ENCODE assay signal across 1 cellular context in the genomic region with DNA sequence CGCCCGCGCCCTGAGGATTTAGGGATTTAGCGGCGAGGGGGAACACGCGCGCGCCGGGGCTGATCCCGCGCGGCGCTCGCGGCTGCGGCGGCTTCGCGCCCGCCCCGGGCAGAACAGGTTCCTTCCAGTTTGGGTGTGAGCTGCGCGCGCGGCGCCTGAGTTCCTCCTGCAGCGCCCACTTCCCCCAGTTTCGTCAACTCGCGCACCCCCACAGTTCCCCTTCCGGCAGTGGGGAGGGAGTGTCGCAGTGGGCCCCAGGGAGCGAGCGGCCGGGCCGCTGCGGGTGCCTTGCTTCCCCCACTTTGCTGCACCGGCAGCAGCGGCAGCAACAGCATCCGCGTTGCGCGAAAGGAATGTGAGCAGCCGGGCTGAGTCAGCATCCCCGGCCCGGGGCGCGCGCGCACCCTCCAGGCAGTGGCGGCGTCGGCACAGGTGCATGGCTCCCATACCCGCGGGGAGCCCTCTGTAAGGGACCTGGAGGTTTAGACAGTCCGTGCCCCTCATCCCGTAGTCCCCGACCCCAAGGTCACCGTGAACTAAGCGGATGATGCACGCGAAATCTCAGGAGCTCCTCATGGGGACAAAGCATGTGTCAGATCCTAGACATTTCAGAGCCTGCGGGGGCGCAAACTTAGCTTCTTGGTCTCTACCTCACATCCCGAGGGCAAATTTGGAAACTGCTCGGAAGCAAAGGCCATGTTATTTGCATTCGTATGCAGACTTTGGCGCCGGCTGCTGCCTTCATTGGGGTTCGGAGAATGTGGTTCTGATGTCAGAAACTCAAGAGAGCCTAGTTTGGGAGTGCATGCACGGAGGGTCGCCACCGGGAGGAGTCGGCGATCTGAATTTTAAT.
TF ChIP-seq lines count a peak whose summit lies in the region.

No MANE protein-coding gene starts in this region.

TF ChIP-seq in HepG2, 621 proteins besides CTCF, POLR2A, EP300 and RAD21 (continued from another document and continues in another):
- TF ChIP-seq ZNF687 (CRISPR knock-in tag; IDR thresholded peaks at IDR 0.05) (peak; percentile 96), TRAFD1 (CRISPR knock-in tag; IDR thresholded peaks at IDR 0.05; ENCODE audit: borderline replicate concordance) (0 out of 2 replicates have a peak, but pooled peaks have one; percentile 78), SRSF9 (IDR thresholded peaks at IDR 0.05; ENCODE audit: borderline replicate concordance, insufficient read depth, low read depth, low read length, poor library complexity, severe bottlenecking) (no peak), ZNF839 (CRISPR knock-in tag; IDR thresholded peaks at IDR 0.05; ENCODE audit: borderline replicate concordance) (0 out of 2 replicates have a peak, but pooled peaks have one; percentile 37), ZNF772 (CRISPR knock-in tag; IDR thresholded peaks at IDR 0.05) (0 out of 2 replicates have a peak, but pooled peaks have one; percentile 5), RERE (CRISPR knock-in tag; IDR thresholded peaks at IDR 0.05; ENCODE audit: low read depth) (peak; percentile 11; the same call in 1 of the 2 replicates), ZNF264 (CRISPR knock-in tag; IDR thresholded peaks at IDR 0.05) (peak; percentile 25; the same call in 1 of the 2 replicates), ZNF816 (CRISPR knock-in tag; IDR thresholded peaks at IDR 0.05; ENCODE audit: borderline replicate concordance) (0 out of 2 replicates have a peak, but pooled peaks have one; percentile 76), SP1 (IDR thresholded peaks at IDR 0.05) (no peak), SP1 (CRISPR knock-in tag; IDR thresholded peaks at IDR 0.05) (no peak), SNAI1 (CRISPR knock-in tag; IDR thresholded peaks at IDR 0.05; ENCODE audit: borderline replicate concordance) (peak; percentile 91; the same call in 1 of the 2 replicates), ZFP90 (CRISPR knock-in tag; IDR thresholded peaks at IDR 0.05; ENCODE audit: borderline replicate concordance) (no peak), DR1 (CRISPR knock-in tag; IDR thresholded peaks at IDR 0.05) (0 out of 2 replicates have a peak, but pooled peaks have one; percentile 5), AGO1 (IDR thresholded peaks at IDR 0.05; ENCODE audit: low read depth, low read length, poor library complexity, severe bottlenecking) (peak; percentile 35), XRCC5 (optimal IDR thresholded peaks at IDR 0.05; ENCODE audit: low read length) (peak; percentile 56), MXD4 (CRISPR knock-in tag; IDR thresholded peaks at IDR 0.05) (no peak; the same call in 1 of the 2 replicates), PTBP1 (IDR thresholded peaks at IDR 0.05; ENCODE audit: low read depth, low read length, poor library complexity, severe bottlenecking) (peak; percentile 92), HINFP (CRISPR knock-in tag; IDR thresholded peaks at IDR 0.05; ENCODE audit: low read depth) (no peak), SALL1 (CRISPR knock-in tag; IDR thresholded peaks at IDR 0.05) (peak; percentile 45), YY1 (IDR thresholded peaks at IDR 0.05; ENCODE audit: insufficient read depth, insufficient replicate concordance, low read depth, low read length) (peak; percentile 18), ZNF121 (CRISPR knock-in tag; IDR thresholded peaks at IDR 0.05) (peak; percentile 40; the same call in 1 of the 2 replicates), DZIP1 (CRISPR knock-in tag; IDR thresholded peaks at IDR 0.05) (peak; percentile 84), ZSCAN30 (CRISPR knock-in tag; IDR thresholded peaks at IDR 0.05) (no peak), SMAD3 (CRISPR knock-in tag; IDR thresholded peaks at IDR 0.05) (peak; percentile 43; the same call in 1 of the 2 replicates), POLR2AphosphoS2 (IDR thresholded peaks at IDR 0.05; ENCODE audit: low read depth, low read length) (no peak), CEBPB (IDR thresholded peaks at IDR 0.05; ENCODE audit: borderline replicate concordance, low read depth, low read length) (no peak), KDM5B (CRISPR knock-in tag; IDR thresholded peaks at IDR 0.05; ENCODE audit: borderline replicate concordance) (peak; percentile 85)
- TF ChIP-seq, protein P1, sequence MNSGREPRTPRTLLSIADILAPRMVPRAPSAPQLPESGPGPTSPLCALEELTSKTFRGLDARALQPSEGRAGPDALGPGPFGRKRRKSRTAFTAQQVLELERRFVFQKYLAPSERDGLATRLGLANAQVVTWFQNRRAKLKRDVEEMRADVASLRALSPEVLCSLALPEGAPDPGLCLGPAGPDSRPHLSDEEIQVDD (CRISPR knock-in tag; IDR thresholded peaks at IDR 0.05; ENCODE audit: borderline replicate concordance): peak; percentile 33; the same call in 1 of the 2 replicates
- TF ChIP-seq, protein P2, sequence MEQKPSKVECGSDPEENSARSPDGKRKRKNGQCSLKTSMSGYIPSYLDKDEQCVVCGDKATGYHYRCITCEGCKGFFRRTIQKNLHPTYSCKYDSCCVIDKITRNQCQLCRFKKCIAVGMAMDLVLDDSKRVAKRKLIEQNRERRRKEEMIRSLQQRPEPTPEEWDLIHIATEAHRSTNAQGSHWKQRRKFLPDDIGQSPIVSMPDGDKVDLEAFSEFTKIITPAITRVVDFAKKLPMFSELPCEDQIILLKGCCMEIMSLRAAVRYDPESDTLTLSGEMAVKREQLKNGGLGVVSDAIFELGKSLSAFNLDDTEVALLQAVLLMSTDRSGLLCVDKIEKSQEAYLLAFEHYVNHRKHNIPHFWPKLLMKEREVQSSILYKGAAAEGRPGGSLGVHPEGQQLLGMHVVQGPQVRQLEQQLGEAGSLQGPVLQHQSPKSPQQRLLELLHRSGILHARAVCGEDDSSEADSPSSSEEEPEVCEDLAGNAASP (CRISPR knock-in tag; IDR thresholded peaks at IDR 0.05; ENCODE audit: borderline replicate concordance): peak; percentile 75
- TF ChIP-seq, protein P3, sequence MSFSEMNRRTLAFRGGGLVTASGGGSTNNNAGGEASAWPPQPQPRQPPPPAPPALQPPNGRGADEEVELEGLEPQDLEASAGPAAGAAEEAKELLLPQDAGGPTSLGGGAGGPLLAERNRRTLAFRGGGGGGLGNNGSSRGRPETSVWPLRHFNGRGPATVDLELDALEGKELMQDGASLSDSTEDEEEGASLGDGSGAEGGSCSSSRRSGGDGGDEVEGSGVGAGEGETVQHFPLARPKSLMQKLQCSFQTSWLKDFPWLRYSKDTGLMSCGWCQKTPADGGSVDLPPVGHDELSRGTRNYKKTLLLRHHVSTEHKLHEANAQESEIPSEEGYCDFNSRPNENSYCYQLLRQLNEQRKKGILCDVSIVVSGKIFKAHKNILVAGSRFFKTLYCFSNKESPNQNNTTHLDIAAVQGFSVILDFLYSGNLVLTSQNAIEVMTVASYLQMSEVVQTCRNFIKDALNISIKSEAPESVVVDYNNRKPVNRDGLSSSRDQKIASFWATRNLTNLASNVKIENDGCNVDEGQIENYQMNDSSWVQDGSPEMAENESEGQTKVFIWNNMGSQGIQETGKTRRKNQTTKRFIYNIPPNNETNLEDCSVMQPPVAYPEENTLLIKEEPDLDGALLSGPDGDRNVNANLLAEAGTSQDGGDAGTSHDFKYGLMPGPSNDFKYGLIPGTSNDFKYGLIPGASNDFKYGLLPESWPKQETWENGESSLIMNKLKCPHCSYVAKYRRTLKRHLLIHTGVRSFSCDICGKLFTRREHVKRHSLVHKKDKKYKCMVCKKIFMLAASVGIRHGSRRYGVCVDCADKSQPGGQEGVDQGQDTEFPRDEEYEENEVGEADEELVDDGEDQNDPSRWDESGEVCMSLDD (CRISPR knock-in tag; IDR thresholded peaks at IDR 0.05; ENCODE audit: borderline replicate concordance): no peak; the same call in 1 of the 2 replicates
